ENCODE assay signal across 21 cellular contexts in the genomic region with DNA sequence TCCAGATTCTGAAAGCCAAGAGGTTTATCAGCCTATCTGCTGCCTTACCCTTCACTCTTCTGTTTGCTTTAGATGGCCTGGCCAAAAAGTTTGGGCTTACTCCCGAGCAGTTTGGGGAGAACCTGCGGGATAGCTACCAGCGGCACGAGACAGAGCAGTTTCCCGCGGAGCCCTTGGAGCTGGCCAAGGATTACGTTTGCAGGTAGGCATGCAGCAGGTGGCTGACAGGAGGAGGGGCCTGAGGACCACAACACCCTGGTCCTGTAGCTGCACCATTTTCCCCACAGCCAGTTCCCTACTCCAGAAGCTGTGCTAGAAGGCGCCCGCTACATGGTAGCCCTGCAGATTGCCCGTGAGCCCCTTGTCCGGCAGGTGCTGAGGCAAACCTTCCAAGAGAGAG.
"Had no signal": no experiment of that assay in that cellular context is flagged by ENCODE, and none has a peak within 500 bp of the region (broad histone marks: within the 10 kb centered on the region; RNA-seq: fewer than 3 reads in every experiment).

No MANE protein-coding gene starts in this region.

- H3K4me3 Mint-ChIP-seq: naive thymus-derived CD8-positive, alpha-beta T cell; stimulated activated memory B cell treated with anti-CD40 and anti-IgM and Interleukin-4, amounts not matched to agents 10 μg/mL and 1 μg/mL and 100 μg/mL, for 72 hours had no signal

- H2AFZ ChIP-seq: parathyroid adenoma had no signal

- H3K27ac Mint-ChIP-seq: naive thymus-derived CD8-positive, alpha-beta T cell; stimulated activated memory B cell treated with anti-CD40 and anti-IgM and Interleukin-4, amounts not matched to agents 10 μg/mL and 1 μg/mL and 100 μg/mL, for 72 hours had no signal

- H3K9me3 ChIP-seq: left lung, neutrophil, psoas muscle, sigmoid colon, testis, transverse colon, upper lobe of right lung, uterus had no signal

- H3K36me3 ChIP-seq: uterus had no signal

- H3K4me1 ChIP-seq: left lung, psoas muscle, testis, transverse colon, upper lobe of right lung, uterus had no signal

- DNase-seq: dermis blood vessel endothelial cell; effector memory CD4-positive, alpha-beta T cell; left lung; mammary epithelial cell; mesendoderm; naive thymus-derived CD8-positive, alpha-beta T cell; psoas muscle; sigmoid colon; stimulated activated CD4-positive, alpha-beta T cell treated with anti-CD3 and anti-CD28 coated beads, Interleukin-2, amount 100 ng/mL, for 24 hours; stimulated activated CD4-positive, alpha-beta T cell treated with anti-CD3 and anti-CD28 coated beads, Interleukin-4, amount 100 ng/mL, for 24 hours; stimulated activated naive CD8-positive, alpha-beta T cell treated with anti-CD3 and anti-CD28 coated beads, Interleukin-15, Interleukin-2, amounts not matched to agents 100 U/mL and 50 U/mL, for 24 hours; substantia nigra; testis; transverse colon; upper lobe of right lung; uterus had no signal

- H3K9me3 Mint-ChIP-seq: naive thymus-derived CD8-positive, alpha-beta T cell; stimulated activated memory B cell treated with anti-CD40 and anti-IgM and Interleukin-4, amounts not matched to agents 10 μg/mL and 1 μg/mL and 100 μg/mL, for 72 hours had no signal

- H3K27me3 ChIP-seq: left lung, neutrophil, sigmoid colon, testis, transverse colon, upper lobe of right lung, uterus had no signal

- H3K27ac ChIP-seq: coronary artery, left lung, neutrophil, parathyroid adenoma, psoas muscle, sigmoid colon, testis, transverse colon, upper lobe of right lung, uterus had no signal

- H3K4me1 Mint-ChIP-seq: naive thymus-derived CD8-positive, alpha-beta T cell; stimulated activated memory B cell treated with anti-CD40 and anti-IgM and Interleukin-4, amounts not matched to agents 10 μg/mL and 1 μg/mL and 100 μg/mL, for 72 hours had no signal

- H3K4me3 ChIP-seq: coronary artery, left lung, psoas muscle, sigmoid colon, testis, transverse colon, upper lobe of right lung, uterus had no signal

- ATAC-seq: left lung; naive thymus-derived CD8-positive, alpha-beta T cell; psoas muscle; right cardiac atrium; stimulated activated memory B cell treated with anti-CD40 and anti-IgM and Interleukin-4, amounts not matched to agents 10 μg/mL and 1 μg/mL and 100 μg/mL, for 72 hours; stimulated activated naive CD8-positive, alpha-beta T cell treated with anti-CD3 and anti-CD28 coated beads, Interleukin-15, Interleukin-2, amounts not matched to agents 100 U/mL and 50 U/mL, for 24 hours; upper lobe of right lung had no signal

- H3K79me2 ChIP-seq: parathyroid adenoma had no signal

- H3K27me3 Mint-ChIP-seq: naive thymus-derived CD8-positive, alpha-beta T cell; stimulated activated memory B cell treated with anti-CD40 and anti-IgM and Interleukin-4, amounts not matched to agents 10 μg/mL and 1 μg/mL and 100 μg/mL, for 72 hours had no signal
